ENCODE assay signal across 10 cellular contexts in genomic region chr6:106739387-106739786, GRCh38.
DNase-seq lines count a peak whose midpoint lies in the region; ATAC-seq and TF ChIP-seq lines count a peak whose summit lies in the region.
"Had no signal": no experiment of that assay in that cellular context is flagged by ENCODE, and none has a peak within 500 bp of the region (broad histone marks: within the 10 kb centered on the region; RNA-seq: fewer than 3 reads in every experiment).

No MANE protein-coding gene starts in this region.

- peaks cover 11% of the 10 kb centered on the region for H3K9me3 ChIP-seq in psoas muscle

- DNase-seq in DMS79 treated with DMSO at 0.1 percent for 48 hours (lab: John Stamatoyannopoulos, UW): peak; percentile 70
- peak; percentile 57 for DNase-seq in T1000 (lab: John Stamatoyannopoulos, UW)
- DNase-seq in Right ventricle myocardium superior: peak; percentile 49
- peak; percentile 55 to 83 for DNase-seq in psoas muscle
- no peak for DNase-seq in HuH-7.5 (ENCODE audit: low spot score)
- DNase-seq in NCI-H1436 treated with DMSO at 0.1 percent for 48 hours (lab: John Stamatoyannopoulos, UW): no peak
- DNase-seq in D341Med (ENCODE audit: low spot score): no peak
- DNase-seq: NCI-H1417, SIG-M5 had no signal

- peaks cover 17% of the 10 kb centered on the region for H3K4me1 ChIP-seq in psoas muscle

- intact Hi-C loops in Right ventricle myocardium superior (cut with DNase I): no loop called here
- intact Hi-C loops in psoas muscle (cut with DNase I): no loop called here

- no peak overlapping the region for H3K4me3 ChIP-seq in psoas muscle

- peak; percentile 23 for TF ChIP-seq CTCF in psoas muscle (IDR thresholded peaks at IDR 0.05)

- H3K27me3 ChIP-seq in psoas muscle (ENCODE audit: insufficient read depth in 3 of 3, low read length in 2 of 3): no peaks in the 10 kb centered on the region

- ATAC-seq in Right ventricle myocardium superior (ENCODE audit: poor library complexity) (peak; percentile 96), psoas muscle (peak; percentile 98 to 99 (median 98)), GM21447 (IDR thresholded peaks at IDR 0.05; ENCODE audit: unreplicated experiment) (no peak)

- WGBS in psoas muscle, 3 donors: 35 to 50% (median 40%) methylated on average over 5 of the region's 5 CpGs

- no peaks in the 10 kb centered on the region for H3K36me3 ChIP-seq in psoas muscle (ENCODE audit: insufficient read depth in 1 of 2, low read depth in 1 of 2)

- H3K27ac ChIP-seq in psoas muscle: no peak overlapping the region

Comparison
In these comparisons a context has a peak if more than half of its experiments do, and no peak if none do; other contexts are left out.
1. DNase-seq: peak in DMS79 treated with DMSO at 0.1 percent for 48 hours (single experiment), T1000 (single experiment), Right ventricle myocardium superior (single experiment) and psoas muscle (2 of 2); none in HuH-7.5 (single experiment), NCI-H1436 treated with DMSO at 0.1 percent for 48 hours (single experiment) and D341Med (single experiment).